8 cellular contexts compared by ENCODE assay signal in genomic region chr12:47223848-47224213, GRCh38.
DNase-seq lines count a peak whose midpoint lies in the region; ATAC-seq and TF ChIP-seq lines count a peak whose summit lies in the region.

No MANE protein-coding gene starts in this region.

- DNase-seq in HT-29 (ENCODE audit: low spot score) (peak; percentile 81), left ventricle myocardium superior (peak; percentile 62), skeletal muscle cell (ENCODE audit: low read depth) (peak; percentile 19), ACHN (no peak), foreskin melanocyte (no peak), tibial artery (no peak)

- TF ChIP-seq CTCF in VCaP (conservative IDR thresholded peaks at IDR 0.05) (no peak), tibial artery (IDR thresholded peaks at IDR 0.05) (no peak)

- H3K4me1 ChIP-seq in tibial artery: peaks cover 0 to 10% (median 2%) of the 10 kb centered on the region in 4 donors

- peak overlapping the region; percentile 61 for H3K27ac ChIP-seq in VCaP
- no peak overlapping the region for H3K27ac ChIP-seq in tibial artery

- H3K36me3 ChIP-seq in tibial artery: no peaks in the 10 kb centered on the region

- intact Hi-C loops in left ventricle myocardium superior (cut with micrococcal nuclease) (no loop called here), tibial artery (cut with DNase I; ENCODE audit: low total_unique reads) (no loop called here)

- no peaks in the 10 kb centered on the region for H3K9me3 ChIP-seq in tibial artery

- ATAC-seq in left ventricle myocardium superior (peak; percentile 78), HG03139 (IDR thresholded peaks at IDR 0.05; ENCODE audit: unreplicated experiment) (no peak)

- in situ Hi-C loops in ACHN (cut with HindIII; ENCODE audit: low pct_ligation_motif_present, low pct_unique_long_range_greater_than_20kb, low sequenced_read_pairs): no loop called here

- no peaks in the 10 kb centered on the region for H3K27me3 ChIP-seq in tibial artery

- H3K4me3 ChIP-seq in skeletal muscle cell (ENCODE audit: low read depth, low read length): no peak overlapping the region
- no peak overlapping the region for H3K4me3 ChIP-seq in tibial artery

Comparison
In these comparisons a context has a peak if more than half of its experiments do, and no peak if none do; other contexts are left out.
1. DNase-seq: peak in HT-29 (single experiment), left ventricle myocardium superior (single experiment) and skeletal muscle cell (single experiment); none in ACHN (single experiment), foreskin melanocyte (single experiment) and tibial artery (0 of 2).